ENCODE assay signal across 8 cellular contexts in genomic region chr18:59358611-59359575, GRCh38. TPM values are rescaled to one million over a fixed set of nuclear protein-coding genes. Genes with fewer than 3 reads are reported as not detected.
DNase-seq lines count a peak whose midpoint lies in the region; ATAC-seq and TF ChIP-seq lines count a peak whose summit lies in the region.

Gene LMAN1 (minus strand): TSS chr18:59359265. CDS start chr18:59359244, 21 bp downstream.

- under 1% methylated on average over 72 of the region's 78 CpGs for WGBS in prostate gland

- peak in 1 of 4 experiments; percentile 2 for TF ChIP-seq CTCF in prostate gland (IDR thresholded peaks at IDR 0.05)

- DNase-seq in NCI-H187 treated with DMSO at 0.1 percent for 48 hours (lab: John Stamatoyannopoulos, UW) (peak; percentile 48), T-helper 2 cell (peak; percentile 87 to 96 (median 89)), left ventricle myocardium superior (peak; percentile 99), prostate gland (ENCODE audit: low spot score) (peak; percentile 96), ureter (ENCODE audit: low spot score) (peak; percentile 95)

- no peaks in the 10 kb centered on the region for H3K4me1 ChIP-seq in prostate gland (replicated peaks)

- intact Hi-C loops in left ventricle myocardium superior (cut with micrococcal nuclease): no loop called here
- intact Hi-C loops in prostate gland (cut with DNase I): no loop called here

- H3K9me3 ChIP-seq in prostate gland: no peaks in the 10 kb centered on the region

- no peaks in the 10 kb centered on the region for H3K36me3 ChIP-seq in prostate gland

- H3K27ac ChIP-seq in angular gyrus (ENCODE audit: low read depth, low read length) (peak within 1 kb of the TSS; percentile 87), prostate gland (peak within 1 kb of the TSS; percentile 90 to 92)

- ATAC-seq in GM18505 (IDR thresholded peaks at IDR 0.05; ENCODE audit: unreplicated experiment): peak; percentile 98
- ATAC-seq in HG02970 (IDR thresholded peaks at IDR 0.05; ENCODE audit: low FRiP score, unreplicated experiment): peak; percentile 97
- peak; percentile 100 for ATAC-seq in left ventricle myocardium superior

- H3K4me3 ChIP-seq in prostate gland: peak within 1 kb of the TSS; percentile 84 to 89

- no peaks in the 10 kb centered on the region for H3K27me3 ChIP-seq in prostate gland (replicated peaks; ENCODE audit: insufficient read depth)

- peak; percentile 84 for TF ChIP-seq POLR2A in GM18505 (IDR thresholded peaks at IDR 0.05; ENCODE audit: borderline replicate concordance, extremely low read depth, insufficient read depth, insufficient read length)
- peak; percentile 59 for TF ChIP-seq POLR2A in prostate gland (IDR thresholded peaks at IDR 0.05)

RNA-seq across cellular contexts. Expression of gene LMAN1, which starts in this region (rescaled TPM):
- 53.6 TPM for total RNA-seq in left ventricle myocardium superior
- 100 to 1,000 TPM in 1 of 2 donors, 10 to 100 TPM in 1; 91.0 to 112 TPM for total RNA-seq in prostate gland
- 88.5 TPM for total RNA-seq in ureter

Comparison
In these comparisons a context has a peak if more than half of its experiments do, and no peak if none do; other contexts are left out.
1. Peak in every context shown above with its lines: DNase-seq, ATAC-seq, H3K4me3 ChIP-seq and H3K27ac ChIP-seq.
2. DNase-seq: peak in every context shown above with its lines; median percentile 99 in left ventricle myocardium superior; 96 in prostate gland; 95 in ureter; 89 in T-helper 2 cell; 48 in NCI-H187 treated with DMSO at 0.1 percent for 48 hours.